In the genomic region with DNA sequence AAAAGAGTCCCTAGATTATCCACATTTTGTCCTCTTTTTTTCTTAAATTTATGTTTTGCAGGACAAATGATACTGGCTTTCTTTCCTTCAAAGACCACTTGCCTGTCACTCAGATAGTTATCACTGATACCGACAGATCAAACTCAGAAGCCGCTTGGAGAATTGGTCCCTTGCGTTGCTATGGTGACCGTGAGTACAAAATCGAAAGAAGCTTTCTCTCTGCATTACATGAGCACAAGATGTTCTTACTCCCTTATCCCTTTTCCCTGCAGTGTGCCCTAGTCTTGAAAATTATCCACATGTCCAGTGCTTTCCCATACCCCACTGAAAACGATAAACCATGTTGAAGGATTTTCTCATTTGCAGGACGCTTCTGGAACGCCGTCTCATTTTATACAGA, we compare ENCODE assay signal across 21 cellular contexts.
"Had no signal": no experiment of that assay in that cellular context is flagged by ENCODE, and none has a peak within 500 bp of the region (broad histone marks: within the 10 kb centered on the region; RNA-seq: fewer than 3 reads in every experiment).

No MANE protein-coding gene starts in this region.

- H3K9me3 Mint-ChIP-seq: nephron had no signal

- H3K4me1 ChIP-seq: right atrium auricular region, thyroid gland, upper lobe of right lung had no signal

- FAIRE-seq: bronchial epithelial cell, kidney had no signal

- H3K9me3 ChIP-seq: right atrium auricular region, thyroid gland, upper lobe of right lung had no signal

- H3K27me3 ChIP-seq: right atrium auricular region, thyroid gland, upper lobe of right lung had no signal

- H3K4me3 Mint-ChIP-seq: activated CD4-positive, alpha-beta memory T cell treated with anti-CD3 and anti-CD28 coated beads for 36 hours; activated naive CD4-positive, alpha-beta T cell treated with anti-CD3 and anti-CD28 coated beads for 36 hours; nephron had no signal

- H3K27ac ChIP-seq: right atrium auricular region, thyroid gland, upper lobe of right lung had no signal

- H3K4me1 Mint-ChIP-seq: nephron had no signal

- H3K36me3 Mint-ChIP-seq: activated CD4-positive, alpha-beta memory T cell treated with anti-CD3 and anti-CD28 coated beads for 36 hours had no signal

- H3K36me3 ChIP-seq: right atrium auricular region, thyroid gland, upper lobe of right lung had no signal

- H3K27me3 Mint-ChIP-seq: activated CD4-positive, alpha-beta memory T cell treated with anti-CD3 and anti-CD28 coated beads for 36 hours; progenitor cell of endocrine pancreas had no signal

- ATAC-seq: left lobe of liver, SK-N-SH treated with all-trans-retinoic acid at 6 μM for 48 hours, upper lobe of right lung had no signal

- H3K4me3 ChIP-seq: right atrium auricular region, thyroid gland, upper lobe of right lung had no signal

- DNase-seq: activated CD4-positive, alpha-beta memory T cell treated with anti-CD3 and anti-CD28 coated beads for 36 hours; activated CD4-positive, alpha-beta T cell treated with anti-CD3 and anti-CD28 coated beads for 48 hours; activated CD4-positive, CD25-positive, alpha-beta regulatory T cell; activated naive CD4-positive, alpha-beta T cell treated with anti-CD3 and anti-CD28 coated beads for 36 hours; activated T-cell treated with anti-CD3 and anti-CD28 coated beads, Interleukin-2, amount 50 U/mL, for 48 hours; cerebellar nuclear complex; cortex of kidney; effector CD8-positive, alpha-beta T cell; erythroblast; foreskin fibroblast; kidney; stimulated activated CD4-positive, alpha-beta T cell treated with anti-CD3 and anti-CD28 coated beads, Interleukin-4, amount 100 ng/mL, for 24 hours; stimulated activated naive CD4-positive, alpha-beta T cell treated with Interleukin-2 at 50 U/mL for 16 hours; thyroid gland; upper lobe of right lung had no signal

- H3K27ac Mint-ChIP-seq: activated CD4-positive, alpha-beta memory T cell treated with anti-CD3 and anti-CD28 coated beads for 36 hours; activated naive CD4-positive, alpha-beta T cell treated with anti-CD3 and anti-CD28 coated beads for 36 hours; nephron; progenitor cell of endocrine pancreas had no signal
